Comparison of ENCODE assay signal across 20 cellular contexts in genomic region chrX:23841847-23842522, GRCh38.
"Had no signal": no experiment of that assay in that cellular context is flagged by ENCODE, and none has a peak within 500 bp of the region (broad histone marks: within the 10 kb centered on the region; RNA-seq: fewer than 3 reads in every experiment).

No MANE protein-coding gene starts in this region.

- H3K36me3 ChIP-seq: heart right ventricle, lower lobe of right lung, transverse colon had no signal

- H3K9me3 Mint-ChIP-seq: activated CD8-positive, alpha-beta T cell treated with anti-CD3 and anti-CD28 coated beads for 36 hours; activated naive CD8-positive, alpha-beta T cell treated with anti-CD3 and anti-CD28 coated beads for 36 hours; activated T-cell treated with anti-CD3 and anti-CD28 coated beads, Interleukin-2, amount 50 U/mL, for 4 hours; neural crest cell had no signal

- H3K4me3 ChIP-seq: body of pancreas, heart right ventricle, lower lobe of right lung, psoas muscle, transverse colon had no signal

- H3K4me3 Mint-ChIP-seq: activated CD8-positive, alpha-beta T cell treated with anti-CD3 and anti-CD28 coated beads for 36 hours; activated naive CD8-positive, alpha-beta T cell treated with anti-CD3 and anti-CD28 coated beads for 36 hours; activated T-cell treated with anti-CD3 and anti-CD28 coated beads, Interleukin-2, amount 50 U/mL, for 4 hours; neural crest cell had no signal

- H3K27ac Mint-ChIP-seq: activated CD8-positive, alpha-beta T cell treated with anti-CD3 and anti-CD28 coated beads for 36 hours; activated naive CD8-positive, alpha-beta T cell treated with anti-CD3 and anti-CD28 coated beads for 36 hours had no signal

- H3K4me1 Mint-ChIP-seq: activated naive CD8-positive, alpha-beta T cell treated with anti-CD3 and anti-CD28 coated beads for 36 hours had no signal

- H3K9me3 ChIP-seq: body of pancreas, heart right ventricle, lower lobe of right lung, psoas muscle, transverse colon had no signal

- H3K27me3 Mint-ChIP-seq: activated CD8-positive, alpha-beta T cell treated with anti-CD3 and anti-CD28 coated beads for 36 hours; activated naive CD8-positive, alpha-beta T cell treated with anti-CD3 and anti-CD28 coated beads for 36 hours had no signal

- H3K4me1 ChIP-seq: lower lobe of right lung, psoas muscle had no signal

- H3K27ac ChIP-seq: body of pancreas, heart right ventricle, lower lobe of right lung, psoas muscle had no signal

- FAIRE-seq: islet of Langerhans had no signal

- H3K27me3 ChIP-seq: body of pancreas, transverse colon had no signal

- ATAC-seq: activated CD8-positive, alpha-beta T cell treated with anti-CD3 and anti-CD28 coated beads for 36 hours; activated T-cell treated with anti-CD3 and anti-CD28 coated beads, Interleukin-2, amount 50 U/mL, for 4 hours; body of pancreas; heart right ventricle; left colon; lower lobe of right lung; psoas muscle; sciatic nerve; stimulated activated naive CD8-positive, alpha-beta T cell treated with anti-CD3 and anti-CD28 coated beads, Interleukin-15, Interleukin-2, amounts not matched to agents 100 U/mL and 50 U/mL, for 24 hours had no signal

- DNase-seq: activated CD4-positive, alpha-beta T cell treated with anti-CD3 and anti-CD28 coated beads for 4 hours; activated CD8-positive, alpha-beta T cell treated with anti-CD3 and anti-CD28 coated beads for 36 hours; activated gamma-delta T cell; activated naive CD8-positive, alpha-beta T cell treated with anti-CD3 and anti-CD28 coated beads for 36 hours; activated T-cell treated with anti-CD3 and anti-CD28 coated beads, Interleukin-2, amount 50 U/mL, for 4 hours; amygdala; body of pancreas; central memory CD4-positive, alpha-beta T cell; cortex of kidney; effector CD8-positive, alpha-beta T cell; foreskin melanocyte; heart right ventricle; left colon; lower lobe of right lung; psoas muscle; stimulated activated naive CD8-positive, alpha-beta T cell treated with anti-CD3 and anti-CD28 coated beads, Interleukin-15, Interleukin-2, amounts not matched to agents 100 U/mL and 50 U/mL, for 24 hours; transverse colon had no signal
